ENCODE assay signal across 12 cellular contexts in genomic region chr11:60844870-60845221, GRCh38. TPM values are rescaled to one million over a fixed set of nuclear protein-coding genes. Genes with fewer than 3 reads are reported as not detected.
A peak's percentile ranks its signal among the peaks of the same experiment; 100 is the strongest.
DNase-seq lines count a peak whose midpoint lies in the region; ATAC-seq and TF ChIP-seq lines count a peak whose summit lies in the region.
"Had no signal": no experiment of that assay in that cellular context is flagged by ENCODE, and none has a peak within 500 bp of the region (broad histone marks: within the 10 kb centered on the region; RNA-seq: fewer than 3 reads in every experiment).

No MANE protein-coding gene starts in this region.

- H3K9me2 ChIP-seq in hepatocyte (replicated peaks; ENCODE audit: insufficient read depth) = no peaks in the 10 kb centered on the region

- peaks cover 31% of the 10 kb centered on the region for H3K36me3 Mint-ChIP-seq in MCF 10A (ENCODE audit: insufficient read depth, unreplicated experiment)
- H3K36me3 Mint-ChIP-seq in activated T-helper 2 cell treated with anti-CD3 and anti-CD28 coated beads, Interferon-gamma antibody, Interleukin-2, Interleukin-4, amounts not matched to agents 10 μg/mL and 5 μg/mL and 100 μg/mL, durations not matched to agents 14 hours and 24 hours and 36 hours (ENCODE audit: low read depth) = peaks cover 42% of the 10 kb centered on the region

- no TSS peak for BruUV-seq in MCF 10A (replicated peaks; lab: Mats Ljungman, UMichigan)

- peak overlapping the region; percentile 92 for H3K4me2 ChIP-seq in hepatocyte

- no peak overlapping the region for H2AFZ ChIP-seq in hepatocyte

- intact Hi-C loops in MCF 10A (cut with micrococcal nuclease) (no loop called here), breast epithelium (cut with DNase I; ENCODE audit: low total_unique reads) (no loop called here)
- intact Hi-C loops in activated T-helper 2 cell treated with anti-CD3 and anti-CD28 coated beads, Interferon-gamma antibody, Interleukin-2, Interleukin-4, amounts not matched to agents 10 μg/mL and 5 μg/mL and 100 μg/mL, durations not matched to agents 14 hours and 24 hours and 36 hours (cut with micrococcal nuclease) = no loop called here

- H3K4me3 ChIP-seq in breast epithelium (peak overlapping the region in 1 of 3 donors; percentile 91), hepatocyte (no peak overlapping the region)

- H3K36me3 ChIP-seq in breast epithelium (no peaks in the 10 kb centered on the region), hepatocyte (replicated peaks; ENCODE audit: insufficient read depth, low read depth) (no peaks in the 10 kb centered on the region)

- no peaks in the 10 kb centered on the region for H3K9me3 Mint-ChIP-seq in MCF 10A (ENCODE audit: unreplicated experiment)
- H3K9me3 Mint-ChIP-seq in activated T-helper 2 cell treated with anti-CD3 and anti-CD28 coated beads, Interferon-gamma antibody, Interleukin-2, Interleukin-4, amounts not matched to agents 10 μg/mL and 5 μg/mL and 100 μg/mL, durations not matched to agents 14 hours and 24 hours and 36 hours = no peaks in the 10 kb centered on the region

- CTCF ChIA-PET in MCF 10A (lab: Yijun Ruan, JAX) = interaction anchor here (0.6 to 5.3 kb wide), 5 partner anchors 13 to 108 kb away, joined by 3 to 36 read pairs (median 20); no protein-coding TSS in a partner anchor

- no peaks in the 10 kb centered on the region for H3K27me3 ChIP-seq in breast epithelium
- H3K27me3 ChIP-seq in hepatocyte = no peaks in the 10 kb centered on the region

- POLR2A ChIA-PET in MCF 10A (lab: Yijun Ruan, JAX) = interaction anchor here (1.7 kb wide), 2 partner anchors 14 to 26 kb away, joined by 4 to 7 read pairs; no protein-coding TSS in a partner anchor

- peak overlapping the region; percentile 92 for H3K27ac Mint-ChIP-seq in MCF 10A (ENCODE audit: low read depth, unreplicated experiment)
- peak overlapping the region; percentile 2 for H3K27ac Mint-ChIP-seq in activated T-helper 2 cell treated with anti-CD3 and anti-CD28 coated beads, Interferon-gamma antibody, Interleukin-2, Interleukin-4, amounts not matched to agents 10 μg/mL and 5 μg/mL and 100 μg/mL, durations not matched to agents 14 hours and 24 hours and 36 hours

- peaks cover 37% of the 10 kb centered on the region for H3K79me2 ChIP-seq in hepatocyte

- no peaks in the 10 kb centered on the region for H4K20me1 ChIP-seq in hepatocyte (ENCODE audit: insufficient read depth, poor library complexity, severe bottlenecking)

- H3K4me1 ChIP-seq in breast epithelium (peaks cover 8 to 28% of the 10 kb centered on the region in 2 donors), hepatocyte (ENCODE audit: insufficient read depth) (peaks cover 23% of the 10 kb centered on the region)

- H3K4me3 Mint-ChIP-seq in MCF 10A (ENCODE audit: unreplicated experiment) = peak overlapping the region; percentile 91
- H3K4me3 Mint-ChIP-seq in activated T-helper 2 cell treated with anti-CD3 and anti-CD28 coated beads, Interferon-gamma antibody, Interleukin-2, Interleukin-4, amounts not matched to agents 10 μg/mL and 5 μg/mL and 100 μg/mL, durations not matched to agents 14 hours and 24 hours and 36 hours (ENCODE audit: low read depth) = peak overlapping the region; percentile 90

- H3K27ac ChIP-seq in breast epithelium = no peak overlapping the region
- H3K27ac ChIP-seq in hepatocyte = no peak overlapping the region

- DNase-seq in MCF 10A (ENCODE audit: unreplicated experiment) = no peak
- no peak for DNase-seq in breast epithelium (ENCODE audit: low spot score in 2 of 2)
- no peak for DNase-seq in activated T-helper 2 cell treated with anti-CD3 and anti-CD28 coated beads, Interferon-gamma antibody, Interleukin-2, Interleukin-4, amounts not matched to agents 10 μg/mL and 5 μg/mL and 100 μg/mL, durations not matched to agents 14 hours and 24 hours and 36 hours (ENCODE audit: low spot score)
- DNase-seq in hepatocyte (ENCODE audit: low spot score) = peak; percentile 48
- peak; percentile 17 for DNase-seq in superior temporal gyrus (ENCODE audit: extremely low spot score)
- no peak for DNase-seq in NCI-H2196 (lab: John Stamatoyannopoulos, UW; ENCODE audit: unreplicated experiment)
- DNase-seq: NCI-H2029 had no signal

- WGBS in hepatocyte (ENCODE audit: low lambda C conversion rate, missing lambda C conversion rate) = 40% methylated on average over 4 of the region's 4 CpGs

- no peak for ATAC-seq in HG02798 (IDR thresholded peaks at IDR 0.05; ENCODE audit: poor library complexity, unreplicated experiment)
- ATAC-seq in esophagus mucosa = no peak

- H3K9me3 ChIP-seq in breast epithelium (no peaks in the 10 kb centered on the region), hepatocyte (ENCODE audit: low read depth) (no peaks in the 10 kb centered on the region)

- TF ChIP-seq CTCF in MCF 10A (IDR thresholded peaks at IDR 0.05; ENCODE audit: unreplicated experiment) (no peak), breast epithelium (IDR thresholded peaks at IDR 0.05) (no peak), hepatocyte (IDR thresholded peaks at IDR 0.05; ENCODE audit: poor library complexity) (no peak)

- no peaks in the 10 kb centered on the region for H3K27me3 Mint-ChIP-seq in MCF 10A (ENCODE audit: insufficient read depth, unreplicated experiment)
- H3K27me3 Mint-ChIP-seq in activated T-helper 2 cell treated with anti-CD3 and anti-CD28 coated beads, Interferon-gamma antibody, Interleukin-2, Interleukin-4, amounts not matched to agents 10 μg/mL and 5 μg/mL and 100 μg/mL, durations not matched to agents 14 hours and 24 hours and 36 hours (ENCODE audit: low read depth) = no peaks in the 10 kb centered on the region

- TF ChIP-seq POLR2A in breast epithelium (IDR thresholded peaks at IDR 0.05) = no peak

- H3K4me1 Mint-ChIP-seq in MCF 10A (ENCODE audit: insufficient read depth, unreplicated experiment) = peaks cover 42% of the 10 kb centered on the region
- peaks cover 29% of the 10 kb centered on the region for H3K4me1 Mint-ChIP-seq in activated T-helper 2 cell treated with anti-CD3 and anti-CD28 coated beads, Interferon-gamma antibody, Interleukin-2, Interleukin-4, amounts not matched to agents 10 μg/mL and 5 μg/mL and 100 μg/mL, durations not matched to agents 14 hours and 24 hours and 36 hours (ENCODE audit: low read depth)

RNA-seq across cellular contexts. Expression of gene CCDC86, which starts 2.9 kb away (rescaled TPM):
- total RNA-seq in MCF 10A (2022) (37.5 and 57.8 TPM in 2 replicates), breast epithelium (10 to 100 TPM; 17.8 to 22.9 (median 19.5) TPM), hepatocyte (7.4 and 9.1 TPM in 2 replicates), esophagus mucosa (19.9 TPM)
- total RNA-seq in activated T-helper 2 cell treated with anti-CD3 and anti-CD28 coated beads, Interferon-gamma antibody, Interleukin-2, Interleukin-4, amounts not matched to agents 10 μg/mL and 5 μg/mL and 100 μg/mL, durations not matched to agents 14 hours and 24 hours and 36 hours = 56.7 and 57.2 TPM in 2 replicates
- 25.3 and 27.5 TPM in 2 replicates for polyA plus RNA-seq in hepatocyte

RNA-seq across cellular contexts. Expression of gene PTGDR2, which starts 10.9 kb away (rescaled TPM):
- total RNA-seq in MCF 10A (2022) (not detected in 2 replicates), breast epithelium (under 1 TPM in 2 of 3 donors, not detected in 1; 0.16 to 0.59 TPM), hepatocyte (1.2 and 1.3 TPM in 2 replicates), esophagus mucosa (0.12 TPM)
- total RNA-seq in activated T-helper 2 cell treated with anti-CD3 and anti-CD28 coated beads, Interferon-gamma antibody, Interleukin-2, Interleukin-4, amounts not matched to agents 10 μg/mL and 5 μg/mL and 100 μg/mL, durations not matched to agents 14 hours and 24 hours and 36 hours = 0.28 and 0.32 TPM in 2 replicates
- polyA plus RNA-seq in hepatocyte = 0.69 and 2.0 TPM in 2 replicates
- total RNA-seq: glomerular endothelial cell, SK-MEL-5 had no signal

RNA-seq across cellular contexts. Expression of gene ZP1, which starts 22.5 kb away (rescaled TPM):
- total RNA-seq in MCF 10A (2022) (not detected in 2 replicates), breast epithelium (under 1 TPM in 2 of 3 donors, not detected in 1; 0.32 to 0.73 TPM), hepatocyte (0.12 TPM in 1 of 2 replicates, not detected in the other), esophagus mucosa (not detected)
- not detected in 2 replicates for total RNA-seq in activated T-helper 2 cell treated with anti-CD3 and anti-CD28 coated beads, Interferon-gamma antibody, Interleukin-2, Interleukin-4, amounts not matched to agents 10 μg/mL and 5 μg/mL and 100 μg/mL, durations not matched to agents 14 hours and 24 hours and 36 hours
- polyA plus RNA-seq in hepatocyte = 0.32 and 1.6 TPM in 2 replicates
- total RNA-seq: glomerular endothelial cell, SK-MEL-5 had no signal

RNA-seq across cellular contexts. Expression of gene MS4A10, which starts 59.7 kb away (rescaled TPM):
- total RNA-seq in MCF 10A (2022) (not detected in 2 replicates), breast epithelium (not detected), hepatocyte (0.47 and 1.2 TPM in 2 replicates), esophagus mucosa (not detected)
- total RNA-seq in activated T-helper 2 cell treated with anti-CD3 and anti-CD28 coated beads, Interferon-gamma antibody, Interleukin-2, Interleukin-4, amounts not matched to agents 10 μg/mL and 5 μg/mL and 100 μg/mL, durations not matched to agents 14 hours and 24 hours and 36 hours = not detected in 2 replicates
- 0.21 and 1.8 TPM in 2 replicates for polyA plus RNA-seq in hepatocyte
- total RNA-seq: glomerular endothelial cell, SK-MEL-5 had no signal
- polyA plus RNA-seq: BJ had no signal

Comparison
In these comparisons a context has a peak if more than half of its experiments do, and no peak if none do; other contexts are left out.
1. DNase-seq: peak in hepatocyte (single experiment) and superior temporal gyrus (single experiment); none in MCF 10A (single experiment), breast epithelium (0 of 2), activated T-helper 2 cell treated with anti-CD3 and anti-CD28 coated beads, Interferon-gamma antibody, Interleukin-2, Interleukin-4, amounts not matched to agents 10 μg/mL and 5 μg/mL and 100 μg/mL, durations not matched to agents 14 hours and 24 hours and 36 hours (single experiment) and NCI-H2196 (single experiment).